In genomic region chr1:153543738-153544135, GRCh38 we compare ENCODE assay signal across 13 cellular contexts. TPM values are rescaled to one million over a fixed set of nuclear protein-coding genes. Genes with fewer than 3 reads are reported as not detected.
DNase-seq lines count a peak whose midpoint lies in the region; ATAC-seq and TF ChIP-seq lines count a peak whose summit lies in the region.
"Had no signal": no experiment of that assay in that cellular context is flagged by ENCODE, and none has a peak within 500 bp of the region (broad histone marks: within the 10 kb centered on the region; RNA-seq: fewer than 3 reads in every experiment).

No MANE protein-coding gene starts in this region.

- H3K27ac Mint-ChIP-seq in CD4-positive, alpha-beta memory T cell = peak overlapping the region; percentile 93 to 98 (median 97)
- H3K27ac Mint-ChIP-seq in T-cell = peak overlapping the region; percentile 100

- peak overlapping the region; percentile 84 for H3K4me2 ChIP-seq in smooth muscle cell

- no peaks in the 10 kb centered on the region for H4K20me1 ChIP-seq in smooth muscle cell (ENCODE audit: low read depth)

- no peaks in the 10 kb centered on the region for H3K9me3 Mint-ChIP-seq in CD4-positive, alpha-beta memory T cell
- H3K9me3 Mint-ChIP-seq in T-cell = no peaks in the 10 kb centered on the region
- H3K9me3 Mint-ChIP-seq: neural crest cell had no signal

- no peak for TF ChIP-seq POLR2A in gastroesophageal sphincter (IDR thresholded peaks at IDR 0.05)

- H3K27me3 ChIP-seq in CD4-positive, alpha-beta memory T cell (ENCODE audit: insufficient read depth, low read length) = no peaks in the 10 kb centered on the region
- no peaks in the 10 kb centered on the region for H3K27me3 ChIP-seq in gastroesophageal sphincter
- H3K27me3 ChIP-seq in smooth muscle cell (ENCODE audit: low read depth) = no peaks in the 10 kb centered on the region

- WGBS in gastroesophageal sphincter (ENCODE audit: low coverage in 1 of 2), 2 donors = 60 to 73% methylated on average over 1 to 3 of the region's 4 CpGs
- WGBS in smooth muscle cell (ENCODE audit: low lambda C conversion rate) = 46% methylated on average over 4 of the region's 4 CpGs

- intact Hi-C loops in CD4-positive, alpha-beta memory T cell (cut with micrococcal nuclease) = loop anchor here (2.0 kb wide), 1 partner anchor 91 kb away; the partner anchor contains the start of gene CHTOP

- H3K36me3 ChIP-seq in CD4-positive, alpha-beta memory T cell (ENCODE audit: insufficient read depth, low read length) = peaks cover 20% of the 10 kb centered on the region
- H3K36me3 ChIP-seq in gastroesophageal sphincter = no peaks in the 10 kb centered on the region
- H3K36me3 ChIP-seq in smooth muscle cell (ENCODE audit: low read depth) = no peaks in the 10 kb centered on the region

- ATAC-seq in T-cell (replicated peaks in 1 of 4) = no peak
- ATAC-seq in gastroesophageal sphincter = no peak

- no peak for TF ChIP-seq EP300 in gastroesophageal sphincter (IDR thresholded peaks at IDR 0.05)

- H3K9me3 ChIP-seq in CD4-positive, alpha-beta memory T cell (ENCODE audit: control insufficient read depth in 1 of 2, low read length in 2 of 2) = no peaks in the 10 kb centered on the region
- H3K9me3 ChIP-seq in gastroesophageal sphincter = no peaks in the 10 kb centered on the region
- H3K9me3 ChIP-seq in smooth muscle cell (replicated peaks; ENCODE audit: low read depth) = no peaks in the 10 kb centered on the region

- no peak overlapping the region for H2AFZ ChIP-seq in smooth muscle cell (ENCODE audit: low read depth)

- H3K4me3 ChIP-seq in CD4-positive, alpha-beta memory T cell (ENCODE audit: low read length in 2 of 2) = peak overlapping the region; percentile 71 to 79
- peak overlapping the region in 1 of 2 donors; percentile 54 for H3K4me3 ChIP-seq in gastroesophageal sphincter
- no peak overlapping the region for H3K4me3 ChIP-seq in smooth muscle cell

- H3K27me3 Mint-ChIP-seq in CD4-positive, alpha-beta memory T cell = no peaks in the 10 kb centered on the region
- no peaks in the 10 kb centered on the region for H3K27me3 Mint-ChIP-seq in T-cell

- H3K4me1 Mint-ChIP-seq in CD4-positive, alpha-beta memory T cell = peaks cover 60 to 89% (median 78%) of the 10 kb centered on the region in 4 donors
- peaks cover 78 to 91% (median 82%) of the 10 kb centered on the region in 3 donors for H3K4me1 Mint-ChIP-seq in T-cell

- TF ChIP-seq CTCF in gastroesophageal sphincter (IDR thresholded peaks at IDR 0.05) (no peak), smooth muscle cell (IDR thresholded peaks at IDR 0.05; ENCODE audit: borderline replicate concordance, insufficient read depth, poor library complexity, severe bottlenecking) (no peak)

- peaks cover 11% of the 10 kb centered on the region for H3F3A ChIP-seq in smooth muscle cell (ENCODE audit: low read depth)

- peak overlapping the region; percentile 51 for H3K9ac ChIP-seq in smooth muscle cell (ENCODE audit: low read depth)

- H3K27ac ChIP-seq in CD4-positive, alpha-beta memory T cell (ENCODE audit: low read depth, low read length) = peak overlapping the region; percentile 74
- H3K27ac ChIP-seq in gastroesophageal sphincter (peak overlapping the region in 3 of 4 donors; percentile 79 to 90 (median 82)), smooth muscle cell (ENCODE audit: low read depth) (peak overlapping the region; percentile 93)

- H3K79me2 ChIP-seq in smooth muscle cell (ENCODE audit: low read depth) = no peaks in the 10 kb centered on the region

- CTCF ChIA-PET in CD4-positive, alpha-beta memory T cell (lab: Charles Lee; ENCODE audit: partially characterized antibody) = interaction anchor here (2.0 to 9.6 kb wide), 6 partner anchors 10 to 91 kb away, joined by 6 to 213 read pairs (median 24); partner anchors contain the start of genes CHTOP, S100A2 and S100A6
- CTCF ChIA-PET in T-cell (lab: Charles Lee) = interaction anchor here (0.6 to 1.6 kb wide), 3 partner anchors 9 to 15 kb away, joined by 3 to 6 read pairs (median 5); no protein-coding TSS in a partner anchor

- peaks cover 26 to 38% of the 10 kb centered on the region in 2 donors for H3K36me3 Mint-ChIP-seq in CD4-positive, alpha-beta memory T cell
- peaks cover 21% of the 10 kb centered on the region for H3K36me3 Mint-ChIP-seq in T-cell

- DNase-seq in CD4-positive, alpha-beta memory T cell = no peak
- DNase-seq in T-cell = no peak
- DNase-seq in smooth muscle cell (lab: John Stamatoyannopoulos, UW; ENCODE audit: unreplicated experiment) = no peak
- no peak for DNase-seq in COR-L47 (lab: John Stamatoyannopoulos, UW)
- DNase-seq in NOMO-1 treated with DMSO at 0.1 percent for 48 hours (lab: John Stamatoyannopoulos, UW; ENCODE audit: unreplicated experiment) = no peak
- no peak for DNase-seq in dermis blood vessel endothelial cell
- DNase-seq in NCI-H1048 (lab: John Stamatoyannopoulos, UW) = no peak
- DNase-seq: EL; Karpas-422; NCI-H524 treated with DMSO at 0.1 percent for 48 hours; stimulated activated CD4-positive, alpha-beta T cell treated with anti-CD3 and anti-CD28 coated beads, Interleukin-4, amount 100 ng/mL, for 1 hour had no signal

- peaks cover 80% of the 10 kb centered on the region for H3K4me1 ChIP-seq in CD4-positive, alpha-beta memory T cell (ENCODE audit: insufficient read depth, low read length)
- H3K4me1 ChIP-seq in gastroesophageal sphincter (peaks cover 5 to 74% (median 60%) of the 10 kb centered on the region in 3 donors), smooth muscle cell (ENCODE audit: low read depth) (peaks cover 41% of the 10 kb centered on the region)

- peak overlapping the region; percentile 96 to 99 (median 98) for H3K4me3 Mint-ChIP-seq in CD4-positive, alpha-beta memory T cell
- peak overlapping the region; percentile 91 to 95 (median 93) for H3K4me3 Mint-ChIP-seq in T-cell
- H3K4me3 Mint-ChIP-seq: neural crest cell had no signal

- POLR2A ChIA-PET in CD4-positive, alpha-beta memory T cell (lab: Charles Lee; ENCODE audit: partially characterized antibody) = interaction anchor here (0.6 to 9.7 kb wide), 6 partner anchors 9 to 41 kb away, joined by 3 to 631 read pairs (median 7); partner anchors contain the start of genes S100A2 and S100A6
- POLR2A ChIA-PET in T-cell (lab: Charles Lee) = interaction anchor here (1.1 to 2.8 kb wide), 2 partner anchors 8 to 12 kb away, joined by 4 to 14 read pairs; partner anchors contain the start of gene S100A6 (in 1 of the 2)

RNA-seq across cellular contexts. Expression of gene S100A4, which starts 1.9 kb away (rescaled TPM):
- total RNA-seq in CD4-positive, alpha-beta memory T cell = 100 to 1,000 TPM; 329 to 346 TPM
- polyA plus RNA-seq in CD4-positive, alpha-beta memory T cell = 1,000 to 10,000 TPM; 2,886 to 3,815 TPM
- 100 to 1,000 TPM; 297 to 698 (median 384) TPM for total RNA-seq in T-cell
- total RNA-seq in gastroesophageal sphincter = 100 to 1,000 TPM; 135 to 345 (median 259) TPM
- 1,139 and 1,222 TPM in 2 replicates for total RNA-seq in smooth muscle cell
- polyA plus RNA-seq in smooth muscle cell = 1,491 and 1,802 TPM in 2 replicates
- 7.1 and 22.6 TPM in 2 replicates for total RNA-seq in dermis blood vessel endothelial cell

RNA-seq across cellular contexts. Expression of gene S100A5, which starts 3.0 kb away (rescaled TPM):
- total RNA-seq in CD4-positive, alpha-beta memory T cell = 1 to 10 TPM in 1 of 2 experiments, under 1 TPM in 1; 0.93 to 1.8 TPM
- polyA plus RNA-seq in CD4-positive, alpha-beta memory T cell = 1 to 10 TPM in 1 of 2 donors, not detected in 1; 1.5 TPM
- 1 to 10 TPM in 3 of 5 donors, under 1 TPM in 1, not detected in 1; 0.36 to 1.6 (median 1.2) TPM for total RNA-seq in T-cell
- not detected for total RNA-seq in gastroesophageal sphincter
- 1.6 and 5.7 TPM in 2 replicates for total RNA-seq in smooth muscle cell
- polyA plus RNA-seq in smooth muscle cell = 4.8 and 6.2 TPM in 2 replicates
- not detected in 2 replicates for total RNA-seq in dermis blood vessel endothelial cell
- total RNA-seq: neural crest cell had no signal

RNA-seq across cellular contexts. Expression of gene S100A3, which starts 5.3 kb away (rescaled TPM):
- total RNA-seq in CD4-positive, alpha-beta memory T cell = not detected
- not detected for polyA plus RNA-seq in CD4-positive, alpha-beta memory T cell
- total RNA-seq in T-cell (not detected), gastroesophageal sphincter (1 to 10 TPM in 2 of 4 donors, under 1 TPM in 1, not detected in 1; 0.69 to 6.0 (median 1.1) TPM), smooth muscle cell (11.2 and 13.9 TPM in 2 replicates), dermis blood vessel endothelial cell (1.3 and 1.4 TPM in 2 replicates)
- polyA plus RNA-seq in smooth muscle cell = 18.0 and 19.8 TPM in 2 replicates
- total RNA-seq: neural crest cell had no signal

RNA-seq across cellular contexts. Expression of gene S100A6, which starts 7.9 kb away (rescaled TPM):
- total RNA-seq in CD4-positive, alpha-beta memory T cell = 100 to 1,000 TPM; 342 to 356 TPM
- polyA plus RNA-seq in CD4-positive, alpha-beta memory T cell = 100 to 1,000 TPM; 848 to 918 TPM
- total RNA-seq in T-cell (100 to 1,000 TPM; 200 to 467 (median 400) TPM), gastroesophageal sphincter (100 to 1,000 TPM; 595 to 840 (median 634) TPM), smooth muscle cell (410 and 499 TPM in 2 replicates), dermis blood vessel endothelial cell (239 and 342 TPM in 2 replicates)
- polyA plus RNA-seq in smooth muscle cell = 1,358 and 1,471 TPM in 2 replicates
- total RNA-seq: neural crest cell had no signal

RNA-seq across cellular contexts. Expression of gene S100A2, which starts 21.9 kb away (rescaled TPM):
- total RNA-seq in CD4-positive, alpha-beta memory T cell = under 1 TPM in 1 of 2 experiments, not detected in 1; 0.87 TPM
- 1 to 10 TPM; 1.0 to 1.7 TPM for polyA plus RNA-seq in CD4-positive, alpha-beta memory T cell
- total RNA-seq in T-cell (under 1 TPM in 1 of 5 donors, not detected in 4; 0.66 TPM), gastroesophageal sphincter (10 to 100 TPM in 2 of 4 donors, 1 to 10 TPM in 2; 2.7 to 73.3 (median 14.2) TPM), smooth muscle cell (2.3 and 7.3 TPM in 2 replicates), dermis blood vessel endothelial cell (0.51 and 0.98 TPM in 2 replicates)
- polyA plus RNA-seq in smooth muscle cell = 16.6 and 20.4 TPM in 2 replicates
- total RNA-seq: neural crest cell had no signal
